1 cellular context compared by ENCODE assay signal in the genomic region with DNA sequence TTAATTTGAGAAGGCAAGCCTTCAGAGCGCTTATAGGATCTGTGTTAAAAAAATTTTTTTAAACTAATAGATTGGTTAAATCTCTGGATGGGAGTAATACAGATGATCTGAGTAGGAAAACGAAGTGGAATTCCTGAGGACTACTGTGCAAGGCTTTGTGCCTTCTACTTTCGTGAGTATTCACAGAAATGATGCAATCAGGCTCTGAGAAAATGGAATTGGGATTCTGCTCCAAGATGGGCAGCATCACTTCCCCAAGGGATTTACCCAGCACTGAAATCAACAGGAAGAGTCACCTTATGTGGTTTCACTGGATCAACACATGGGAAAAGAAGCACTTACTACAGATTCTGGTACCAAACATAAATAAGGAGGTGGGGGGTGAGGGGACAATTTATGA.
TF ChIP-seq lines count a peak whose summit lies in the region.

No MANE protein-coding gene starts in this region.

TF ChIP-seq in HepG2, 621 proteins besides CTCF, POLR2A, EP300 and RAD21 (continued from another document):
- no peak for TF ChIP-seq THRA (CRISPR knock-in tag; IDR thresholded peaks at IDR 0.05; ENCODE audit: borderline replicate concordance)
- TF ChIP-seq MTF1 (CRISPR knock-in tag; IDR thresholded peaks at IDR 0.05), result no peak
- no peak for TF ChIP-seq NR1H2 (CRISPR knock-in tag; IDR thresholded peaks at IDR 0.05; ENCODE audit: borderline replicate concordance, low read depth)
- TF ChIP-seq CEBPB (IDR thresholded peaks at IDR 0.05; ENCODE audit: borderline replicate concordance, low read depth, low read length), result peak; percentile 54; the same call in 1 of the 2 replicates
- TF ChIP-seq, protein P1, sequence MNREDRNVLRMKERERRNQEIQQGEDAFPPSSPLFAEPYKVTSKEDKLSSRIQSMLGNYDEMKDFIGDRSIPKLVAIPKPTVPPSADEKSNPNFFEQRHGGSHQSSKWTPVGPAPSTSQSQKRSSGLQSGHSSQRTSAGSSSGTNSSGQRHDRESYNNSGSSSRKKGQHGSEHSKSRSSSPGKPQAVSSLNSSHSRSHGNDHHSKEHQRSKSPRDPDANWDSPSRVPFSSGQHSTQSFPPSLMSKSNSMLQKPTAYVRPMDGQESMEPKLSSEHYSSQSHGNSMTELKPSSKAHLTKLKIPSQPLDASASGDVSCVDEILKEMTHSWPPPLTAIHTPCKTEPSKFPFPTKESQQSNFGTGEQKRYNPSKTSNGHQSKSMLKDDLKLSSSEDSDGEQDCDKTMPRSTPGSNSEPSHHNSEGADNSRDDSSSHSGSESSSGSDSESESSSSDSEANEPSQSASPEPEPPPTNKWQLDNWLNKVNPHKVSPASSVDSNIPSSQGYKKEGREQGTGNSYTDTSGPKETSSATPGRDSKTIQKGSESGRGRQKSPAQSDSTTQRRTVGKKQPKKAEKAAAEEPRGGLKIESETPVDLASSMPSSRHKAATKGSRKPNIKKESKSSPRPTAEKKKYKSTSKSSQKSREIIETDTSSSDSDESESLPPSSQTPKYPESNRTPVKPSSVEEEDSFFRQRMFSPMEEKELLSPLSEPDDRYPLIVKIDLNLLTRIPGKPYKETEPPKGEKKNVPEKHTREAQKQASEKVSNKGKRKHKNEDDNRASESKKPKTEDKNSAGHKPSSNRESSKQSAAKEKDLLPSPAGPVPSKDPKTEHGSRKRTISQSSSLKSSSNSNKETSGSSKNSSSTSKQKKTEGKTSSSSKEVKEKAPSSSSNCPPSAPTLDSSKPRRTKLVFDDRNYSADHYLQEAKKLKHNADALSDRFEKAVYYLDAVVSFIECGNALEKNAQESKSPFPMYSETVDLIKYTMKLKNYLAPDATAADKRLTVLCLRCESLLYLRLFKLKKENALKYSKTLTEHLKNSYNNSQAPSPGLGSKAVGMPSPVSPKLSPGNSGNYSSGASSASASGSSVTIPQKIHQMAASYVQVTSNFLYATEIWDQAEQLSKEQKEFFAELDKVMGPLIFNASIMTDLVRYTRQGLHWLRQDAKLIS (CRISPR knock-in tag; IDR thresholded peaks at IDR 0.05), result no peak
TF ChIP-seq in HepG2: peak in this region for 3.
